ENCODE assay signal across 17 cellular contexts in genomic region chr5:140309706-140310249, GRCh38. TPM values are rescaled to one million over a fixed set of nuclear protein-coding genes. Genes with fewer than 3 reads are reported as not detected.
DNase-seq lines count a peak whose midpoint lies in the region; ATAC-seq and TF ChIP-seq lines count a peak whose summit lies in the region.
"Had no signal": no experiment of that assay in that cellular context is flagged by ENCODE, and none has a peak within 500 bp of the region (broad histone marks: within the 10 kb centered on the region; RNA-seq: fewer than 3 reads in every experiment).

No MANE protein-coding gene starts in this region.

- peaks cover 41% of the 10 kb centered on the region for H3K4me1 ChIP-seq in PC-3 (ENCODE audit: insufficient read depth, low read length)
- peaks cover 28% of the 10 kb centered on the region for H3K4me1 ChIP-seq in mesodermal cell (ENCODE audit: control insufficient read depth, insufficient read depth, low read length, poor library complexity, severe bottlenecking)
- H3K4me1 ChIP-seq in sigmoid colon = peaks cover 0 to 29% (median 17%) of the 10 kb centered on the region in 4 donors

- POLR2A ChIA-PET in PC-3 (lab: Charles Lee; ENCODE audit: unreplicated experiment) = no interaction called here

- DNase-seq in PC-3 (no peak), brain microvascular endothelial cell (peak; percentile 78), sigmoid colon (no peak), globus pallidus (ENCODE audit: low spot score) (no peak), RPMI8226 (no peak), cerebellum (ENCODE audit: low spot score) (no peak)
- DNase-seq: C1 segment of cervical spinal cord, GOT3, MG63, NCI-H1417, NCI-H1694 treated with DMSO at 0.1 percent for 48 hours, NCI-H446 treated with DMSO at 0.1 percent for 48 hours, NCI-H526 treated with DMSO at 0.1 percent for 48 hours, SIG-M5 had no signal

- H2AFZ ChIP-seq in PC-3 (ENCODE audit: low read length) = no peak overlapping the region

- no peak for TF ChIP-seq CTCF in PC-3 (conservative IDR thresholded peaks at IDR 0.05; ENCODE audit: low read depth, low read length)
- TF ChIP-seq CTCF in brain microvascular endothelial cell (IDR thresholded peaks at IDR 0.05; ENCODE audit: low read depth, low read length, missing control alignments) = no peak
- no peak for TF ChIP-seq CTCF in sigmoid colon (IDR thresholded peaks at IDR 0.05)

- H3K27me3 ChIP-seq in PC-3 (ENCODE audit: low read length) = no peaks in the 10 kb centered on the region
- no peaks in the 10 kb centered on the region for H3K27me3 ChIP-seq in brain microvascular endothelial cell (replicated peaks)
- no peaks in the 10 kb centered on the region for H3K27me3 ChIP-seq in sigmoid colon
- H3K27me3 ChIP-seq: MG63 had no signal

- no TSS peak for BruUV-seq in PC-3 (replicated peaks; lab: Mats Ljungman, UMichigan)

- WGBS in mesodermal cell (ENCODE audit: insufficient coverage in 2 of 2), 2 experiments = 97 to 100% methylated on average over 3 of the region's 3 CpGs
- 94 to 95% methylated on average over 3 of the region's 3 CpGs for WGBS in sigmoid colon, 2 donors

- H3K4me3 ChIP-seq in PC-3 (ENCODE audit: low read length) = no peak overlapping the region
- no peak overlapping the region for H3K4me3 ChIP-seq in brain microvascular endothelial cell (ENCODE audit: low read depth, low read length)
- no peak overlapping the region for H3K4me3 ChIP-seq in mesodermal cell (ENCODE audit: extremely low read depth, insufficient read depth, low read length, poor library complexity, severe bottlenecking)
- no peak overlapping the region for H3K4me3 ChIP-seq in sigmoid colon
- H3K4me3 ChIP-seq: MG63 had no signal

- intact Hi-C loops in PC-3 (cut with micrococcal nuclease) (loop anchor here (5.0 kb wide), 1 partner anchor 47 kb away; no protein-coding TSS in a partner anchor), sigmoid colon (cut with DNase I) (no loop called here)

- no peak for TF ChIP-seq POLR2A in sigmoid colon (IDR thresholded peaks at IDR 0.05)

- no peaks in the 10 kb centered on the region; the same call in 1 of the 2 replicates for H3K9me2 ChIP-seq in PC-3 (replicated peaks; ENCODE audit: low read length)

- TF ChIP-seq EP300 in sigmoid colon (IDR thresholded peaks at IDR 0.05) = no peak

- peak overlapping the region; percentile 93; the same call in 1 of the 2 replicates for H3K9ac ChIP-seq in PC-3 (ENCODE audit: low read length)

- H3K9me3 ChIP-seq in PC-3 (ENCODE audit: low read length) = no peaks in the 10 kb centered on the region
- no peaks in the 10 kb centered on the region for H3K9me3 ChIP-seq in mesodermal cell (ENCODE audit: control insufficient read depth, low read length)
- H3K9me3 ChIP-seq in sigmoid colon = no peaks in the 10 kb centered on the region
- H3K9me3 ChIP-seq: MG63 had no signal

- peaks cover 19% of the 10 kb centered on the region for H3F3A ChIP-seq in PC-3 (ENCODE audit: low read length, unreplicated experiment)

- ATAC-seq in PC-3 = no peak

- no peak overlapping the region; the same call in 1 of the 2 replicates for H3K4me2 ChIP-seq in PC-3 (ENCODE audit: low read length)

- in situ Hi-C loops in brain microvascular endothelial cell (cut with HindIII; ENCODE audit: low pct_ligation_motif_present, low sequenced_read_pairs) = no loop called here

- H3K79me2 ChIP-seq in PC-3 (ENCODE audit: low read length) = no peaks in the 10 kb centered on the region

- H4K20me1 ChIP-seq in PC-3 (ENCODE audit: low read length) = no peaks in the 10 kb centered on the region

- H3K27ac ChIP-seq in PC-3 (ENCODE audit: low read length) (peak overlapping the region; percentile 98), brain microvascular endothelial cell (peak overlapping the region; percentile 92), mesodermal cell (ENCODE audit: low read depth, low read length, severe bottlenecking) (peak overlapping the region; percentile 96), sigmoid colon (peak overlapping the region in 2 of 4 donors; percentile 74 to 77)

- H3K36me3 ChIP-seq in PC-3 (ENCODE audit: low read depth, low read length) (no peaks in the 10 kb centered on the region), brain microvascular endothelial cell (replicated peaks) (no peaks in the 10 kb centered on the region), mesodermal cell (ENCODE audit: control insufficient read depth, insufficient read depth, low read length) (no peaks in the 10 kb centered on the region), sigmoid colon (no peaks in the 10 kb centered on the region)
- H3K36me3 ChIP-seq: MG63 had no signal

- CTCF ChIA-PET in PC-3 (lab: Charles Lee) = no interaction called here

RNA-seq across cellular contexts. Expression of gene PFDN1, which starts 6.9 kb away (rescaled TPM):
- total RNA-seq in PC-3 (2014; rRNA removed) = 91.9 and 125 TPM in 2 replicates
- polyA plus RNA-seq in mesodermal cell (2013, experiment 1 of 2) = 116 TPM
- 109 TPM for polyA plus RNA-seq in mesodermal cell (2013, experiment 2 of 2)
- 100 to 1,000 TPM in 3 of 4 donors, 10 to 100 TPM in 1; 88.2 to 159 (median 123) TPM for total RNA-seq in sigmoid colon
- polyA plus RNA-seq in sigmoid colon = 10 to 100 TPM; 61.8 to 85.9 (median 78.4) TPM
- 38.8 TPM for total RNA-seq in cerebellum

RNA-seq across cellular contexts. Expression of gene HBEGF, which starts 36.6 kb away (rescaled TPM):
- total RNA-seq in PC-3 (2014; rRNA removed) = 82.6 and 85.9 TPM in 2 replicates
- 17.1 TPM for polyA plus RNA-seq in mesodermal cell (2013, experiment 1 of 2)
- 13.9 TPM for polyA plus RNA-seq in mesodermal cell (2013, experiment 2 of 2)
- total RNA-seq in sigmoid colon = 10 to 100 TPM in 2 of 4 donors, 1 to 10 TPM in 2; 4.7 to 17.6 (median 10.4) TPM
- polyA plus RNA-seq in sigmoid colon = 10 to 100 TPM in 2 of 3 donors, 1 to 10 TPM in 1; 5.4 to 15.0 (median 11.6) TPM
- total RNA-seq in cerebellum = 7.5 TPM

RNA-seq across cellular contexts. Expression of gene SLC4A9, which starts 50.2 kb away (rescaled TPM):
- total RNA-seq in PC-3 (2014; rRNA removed) (0.29 TPM in 1 of 2 replicates, not detected in the other), sigmoid colon (not detected), cerebellum (0.45 TPM)
- not detected for polyA plus RNA-seq in mesodermal cell (2013, experiment 1 of 2)
- not detected for polyA plus RNA-seq in mesodermal cell (2013, experiment 2 of 2)
- under 1 TPM in 1 of 3 donors, not detected in 2; 0.25 TPM for polyA plus RNA-seq in sigmoid colon
- total RNA-seq: Daoy, LHCN-M2 had no signal
